ENCODE assay signal across 8 cellular contexts in the genomic region with DNA sequence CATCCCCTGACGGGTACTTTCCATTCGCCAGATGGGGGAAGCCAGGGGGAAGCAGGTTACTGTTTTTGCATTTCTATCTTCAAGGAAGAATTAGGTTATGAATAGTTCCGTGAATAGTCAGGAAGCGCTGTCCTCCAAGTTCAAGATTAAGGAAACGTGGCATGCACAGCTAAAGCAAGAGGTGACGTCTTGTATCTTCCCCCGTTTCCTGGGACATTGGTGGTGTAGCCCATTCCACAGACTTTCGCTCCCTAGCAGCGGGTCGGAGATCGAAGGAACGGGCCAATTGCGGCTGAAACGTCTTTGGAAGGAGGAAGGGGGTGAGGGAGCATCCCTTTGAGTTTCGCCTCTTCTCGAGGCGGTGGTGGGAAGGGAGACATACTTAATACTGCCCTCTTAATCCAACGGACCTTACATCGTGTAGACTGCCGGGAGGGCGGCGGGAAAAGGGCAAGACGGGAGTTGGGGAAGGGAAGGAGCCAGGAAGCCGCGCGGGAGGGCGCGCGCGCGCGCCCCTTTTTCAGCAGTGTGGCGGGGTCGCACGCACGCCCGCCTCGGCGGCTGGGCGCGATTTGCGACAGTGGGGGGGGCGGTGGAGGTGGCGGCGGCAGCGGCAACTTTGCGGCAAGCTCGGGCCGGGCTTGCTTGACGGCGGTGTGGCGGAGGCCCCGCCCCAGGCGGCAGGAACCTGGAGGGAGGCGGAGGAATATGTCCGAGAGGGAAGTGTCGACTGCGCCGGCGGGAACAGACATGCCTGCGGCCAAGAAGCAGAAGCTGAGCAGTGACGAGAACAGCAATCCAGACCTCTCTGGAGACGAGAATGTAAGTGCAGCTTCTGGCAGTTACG. TPM values are rescaled to one million over a fixed set of nuclear protein-coding genes. Genes with fewer than 3 reads are reported as not detected.
DNase-seq lines count a peak whose midpoint lies in the region; ATAC-seq and TF ChIP-seq lines count a peak whose summit lies in the region.

A gene with protein sequence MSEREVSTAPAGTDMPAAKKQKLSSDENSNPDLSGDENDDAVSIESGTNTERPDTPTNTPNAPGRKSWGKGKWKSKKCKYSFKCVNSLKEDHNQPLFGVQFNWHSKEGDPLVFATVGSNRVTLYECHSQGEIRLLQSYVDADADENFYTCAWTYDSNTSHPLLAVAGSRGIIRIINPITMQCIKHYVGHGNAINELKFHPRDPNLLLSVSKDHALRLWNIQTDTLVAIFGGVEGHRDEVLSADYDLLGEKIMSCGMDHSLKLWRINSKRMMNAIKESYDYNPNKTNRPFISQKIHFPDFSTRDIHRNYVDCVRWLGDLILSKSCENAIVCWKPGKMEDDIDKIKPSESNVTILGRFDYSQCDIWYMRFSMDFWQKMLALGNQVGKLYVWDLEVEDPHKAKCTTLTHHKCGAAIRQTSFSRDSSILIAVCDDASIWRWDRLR (plus strand): TSS at position 232 of the 847 bp plus-strand sequence. CDS start 477 bp downstream, at position 709.

- H3K27me3 ChIP-seq in mammary epithelial cell (ENCODE audit: insufficient read depth, low read length) (no peaks in the 10 kb centered on the region), smooth muscle cell (ENCODE audit: low read depth) (no peaks in the 10 kb centered on the region)

- CTCF ChIA-PET in mammary epithelial cell (lab: Charles Lee; ENCODE audit: low non-redundant PET), result no interaction called here

- H2AFZ ChIP-seq in mammary epithelial cell (ENCODE audit: low read depth, low read length), result peak within 1 kb of the TSS; percentile 87
- H2AFZ ChIP-seq in smooth muscle cell (ENCODE audit: low read depth), result peak within 1 kb of the TSS; percentile 91

- ATAC-seq in GM18873 (IDR thresholded peaks at IDR 0.05; ENCODE audit: low FRiP score, unreplicated experiment), result peak; percentile 53
- ATAC-seq in HG03135 (IDR thresholded peaks at IDR 0.05; ENCODE audit: unreplicated experiment), result peak; percentile 69

- peak; percentile 93 for DNase-seq in ACHN
- DNase-seq in NCI-H2196 (lab: John Stamatoyannopoulos, UW; ENCODE audit: unreplicated experiment), result peak; percentile 94
- DNase-seq in mammary epithelial cell, result peak; percentile 97
- peak; percentile 95 for DNase-seq in iPS-NIHi11 (ENCODE audit: low spot score)
- DNase-seq in smooth muscle cell (lab: John Stamatoyannopoulos, UW; ENCODE audit: unreplicated experiment), result peak; percentile 84

- H3K9me3 ChIP-seq in mammary epithelial cell (replicated peaks; ENCODE audit: insufficient read depth, low read length) (no peaks in the 10 kb centered on the region), smooth muscle cell (replicated peaks; ENCODE audit: low read depth) (no peaks in the 10 kb centered on the region)

- in situ Hi-C loops in ACHN (cut with HindIII; ENCODE audit: low pct_ligation_motif_present, low pct_unique_long_range_greater_than_20kb, low sequenced_read_pairs) (no loop called here), mammary epithelial cell (cut with MboI; ENCODE audit: low sequenced_read_pairs in 2 of 2) (no loop called here)

- intact Hi-C loops in mammary epithelial cell (cut with micrococcal nuclease), result no loop called here

- H3K4me3 ChIP-seq in mammary epithelial cell (replicated peaks in 1 of 3; ENCODE audit: insufficient read depth in 1 of 3, low read depth in 2 of 3, low read length in 3 of 3) (peak within 1 kb of the TSS; percentile 79 to 96 (median 95)), smooth muscle cell (peak within 1 kb of the TSS; percentile 87)

- H3K4me2 ChIP-seq in mammary epithelial cell (ENCODE audit: insufficient read depth, low read depth, low read length), result peak within 1 kb of the TSS; percentile 84
- peak within 1 kb of the TSS; percentile 84 for H3K4me2 ChIP-seq in smooth muscle cell

- 2% methylated on average over 19 of the region's 64 CpGs for WGBS in mammary epithelial cell (ENCODE audit: low coverage, missing lambda C conversion rate)
- under 1% methylated on average over 51 of the region's 64 CpGs for WGBS in smooth muscle cell (ENCODE audit: low lambda C conversion rate)

- peak within 1 kb of the TSS; percentile 99 for H3K27ac ChIP-seq in VCaP
- peak within 1 kb of the TSS; percentile 95 for H3K27ac ChIP-seq in mammary epithelial cell (ENCODE audit: insufficient read depth, low read depth, low read length)
- peak within 1 kb of the TSS; percentile 96 for H3K27ac ChIP-seq in smooth muscle cell (ENCODE audit: low read depth)

- BruUV-seq in mammary epithelial cell (replicated peaks; lab: Mats Ljungman, UMichigan), result TSS peak; percentile 85

- dilution Hi-C loops in mammary epithelial cell (cut with HindIII; ENCODE audit: low sequenced_read_pairs), result no loop called here

- H3K36me3 ChIP-seq in mammary epithelial cell (ENCODE audit: insufficient read depth, low read length), result no peaks in the 10 kb centered on the region
- no peaks in the 10 kb centered on the region for H3K36me3 ChIP-seq in smooth muscle cell (ENCODE audit: low read depth)

- peaks cover 5% of the 10 kb centered on the region for H3F3A ChIP-seq in smooth muscle cell (ENCODE audit: low read depth)

- H3K9ac ChIP-seq in mammary epithelial cell (ENCODE audit: insufficient read depth, low read length), result peak within 1 kb of the TSS; percentile 99
- H3K9ac ChIP-seq in smooth muscle cell (ENCODE audit: low read depth), result peak within 1 kb of the TSS; percentile 95

- H4K20me1 ChIP-seq in mammary epithelial cell (ENCODE audit: insufficient read depth, low read length), result no peaks in the 10 kb centered on the region
- H4K20me1 ChIP-seq in smooth muscle cell (ENCODE audit: low read depth), result peaks cover 44% of the 10 kb centered on the region

- TF ChIP-seq CTCF in VCaP (conservative IDR thresholded peaks at IDR 0.05) (no peak), mammary epithelial cell (conservative IDR thresholded peaks at IDR 0.05 in 1 of 2, IDR thresholded peaks at IDR 0.05 in 1 of 2; ENCODE audit: extremely low read depth in 1 of 2, insufficient read depth in 1 of 2, low read depth in 1 of 2, low read length in 2 of 2) (no peak), smooth muscle cell (IDR thresholded peaks at IDR 0.05; ENCODE audit: borderline replicate concordance, insufficient read depth, poor library complexity, severe bottlenecking) (no peak)

- peaks cover 47% of the 10 kb centered on the region for H3K79me2 ChIP-seq in mammary epithelial cell (ENCODE audit: insufficient read depth, low read length)
- peaks cover 43% of the 10 kb centered on the region for H3K79me2 ChIP-seq in smooth muscle cell (ENCODE audit: low read depth)

- H3K4me1 ChIP-seq in mammary epithelial cell (ENCODE audit: insufficient read depth, low read length) (peaks cover 16% of the 10 kb centered on the region), smooth muscle cell (ENCODE audit: low read depth) (peaks cover 19% of the 10 kb centered on the region)

RNA-seq across cellular contexts. Expression of the gene that starts here (rescaled TPM):
- total RNA-seq in mammary epithelial cell (10 to 100 TPM; 15.8 to 25.5 TPM), smooth muscle cell (24.7 and 38.7 TPM in 2 replicates)
- polyA plus RNA-seq in mammary epithelial cell (14.0 TPM), smooth muscle cell (18.6 and 26.7 TPM in 2 replicates)
- 10.0 TPM for polyA minus RNA-seq in mammary epithelial cell

Comparison
In these comparisons a context has a peak if more than half of its experiments do, and no peak if none do; other contexts are left out.
1. Peak in every context shown above with its lines: DNase-seq, ATAC-seq, H3K4me3 ChIP-seq and H3K27ac ChIP-seq.